ENCODE assay signal across 1 cellular context in the genomic region with DNA sequence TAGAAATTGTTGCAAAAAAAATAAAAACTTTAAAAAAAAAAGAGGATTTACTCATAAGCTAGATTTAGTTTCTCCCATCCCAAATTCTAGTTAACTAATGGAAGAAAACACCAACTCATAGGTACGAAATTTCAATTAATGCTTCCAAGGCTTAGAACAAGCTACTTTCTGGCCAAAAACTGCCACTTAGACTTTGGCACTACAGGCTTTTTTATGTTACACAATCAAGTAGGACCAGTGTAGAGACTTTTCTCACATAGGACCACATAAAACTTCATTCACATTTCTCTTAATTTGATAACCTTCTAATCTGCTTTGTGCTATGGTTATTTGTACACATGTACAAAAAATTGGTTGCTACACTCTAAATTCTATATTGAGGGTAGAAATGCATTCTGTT.
TF ChIP-seq lines count a peak whose summit lies in the region.

No MANE protein-coding gene starts in this region.

TF ChIP-seq in endothelial cell of umbilical vein, 7 proteins besides CTCF, POLR2A, EP300 and RAD21:
- TF ChIP-seq POLR2AphosphoS5 (IDR thresholded peaks at IDR 0.05; ENCODE audit: insufficient read depth, low read depth, low read length): no peak
- TF ChIP-seq JUN (IDR thresholded peaks at IDR 0.05; ENCODE audit: borderline replicate concordance, insufficient read depth, insufficient read length, low read depth): no peak
- TF ChIP-seq, protein P1, sequence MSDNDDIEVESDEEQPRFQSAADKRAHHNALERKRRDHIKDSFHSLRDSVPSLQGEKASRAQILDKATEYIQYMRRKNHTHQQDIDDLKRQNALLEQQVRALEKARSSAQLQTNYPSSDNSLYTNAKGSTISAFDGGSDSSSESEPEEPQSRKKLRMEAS (IDR thresholded peaks at IDR 0.05; ENCODE audit: insufficient read depth, insufficient read length): no peak
- TF ChIP-seq EZH2 (IDR thresholded peaks at IDR 0.05; ENCODE audit: borderline replicate concordance, low read depth, low read length, severe bottlenecking): no peak
- no peak for TF ChIP-seq GATA2 (IDR thresholded peaks at IDR 0.05; ENCODE audit: insufficient read depth, insufficient read length, low read depth, low read length)
- no peak for TF ChIP-seq FOS (IDR thresholded peaks at IDR 0.05; ENCODE audit: borderline replicate concordance, insufficient read depth, low read length)
- TF ChIP-seq MYC (IDR thresholded peaks at IDR 0.05; ENCODE audit: low read depth, low read length): no peak
